In the genomic region with DNA sequence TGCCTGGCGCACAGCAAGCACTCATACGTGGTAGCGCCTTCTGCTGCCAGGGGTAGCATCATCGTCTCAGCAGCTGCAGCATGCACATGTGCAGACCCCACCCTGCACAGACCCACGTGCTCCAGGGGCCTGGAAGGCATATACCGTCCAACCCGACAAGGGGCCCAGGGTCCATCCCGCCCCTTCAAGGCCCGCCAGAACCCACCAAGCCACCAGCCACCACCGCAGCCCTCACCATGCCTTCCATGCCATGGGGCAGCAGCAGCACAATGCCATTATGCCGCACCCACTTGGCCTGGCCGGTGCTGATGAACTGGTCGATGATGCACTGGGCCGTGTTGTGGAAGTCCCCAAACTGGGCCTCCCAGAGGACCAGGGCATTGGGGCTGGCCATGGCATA, we compare ENCODE assay signal across 22 cellular contexts. TPM values are rescaled to one million over a fixed set of nuclear protein-coding genes. Genes with fewer than 3 reads are reported as not detected.
DNase-seq lines count a peak whose midpoint lies in the region; ATAC-seq and TF ChIP-seq lines count a peak whose summit lies in the region.
"Had no signal": no experiment of that assay in that cellular context is flagged by ENCODE, and none has a peak within 500 bp of the region (broad histone marks: within the 10 kb centered on the region; RNA-seq: fewer than 3 reads in every experiment).

No MANE protein-coding gene starts in this region.

- TF ChIP-seq CTCF in colonic mucosa (IDR thresholded peaks at IDR 0.05) (no peak), upper lobe of right lung (IDR thresholded peaks at IDR 0.05) (no peak)

- DNase-seq in activated naive CD8-positive, alpha-beta T cell treated with anti-CD3 and anti-CD28 coated beads, Interleukin-2, amount 10 ng/mL, durations not matched to agents 7 days and 5 days = no peak
- no peak for DNase-seq in activated naive CD8-positive, alpha-beta T cell treated with anti-CD3 and anti-CD28 coated beads for 36 hours
- peak; percentile 6 for DNase-seq in colonic mucosa
- peak; percentile 87 for DNase-seq in mesenteric fat pad (ENCODE audit: low spot score)
- peak; percentile 54 for DNase-seq in upper lobe of right lung
- no peak for DNase-seq in SIG-M5 treated with dmso at 0.1 percent for 504 hours (lab: John Stamatoyannopoulos, UW; ENCODE audit: unreplicated experiment)
- DNase-seq: BE2C, EL, GF-D8, HFFc6, MG63, NCI-H1694 treated with DMSO at 0.1 percent for 48 hours, NCI-H2081 treated with DMSO at 0.1 percent for 48 hours, NCI-H2171 treated with DMSO at 0.1 percent for 48 hours, NCI-H524 treated with DMSO at 0.1 percent for 48 hours, Right ventricle myocardium superior had no signal

- H3K9me3 Mint-ChIP-seq in activated naive CD8-positive, alpha-beta T cell treated with anti-CD3 and anti-CD28 coated beads, Interleukin-2, amount 10 ng/mL, durations not matched to agents 7 days and 5 days = no peaks in the 10 kb centered on the region
- H3K9me3 Mint-ChIP-seq in activated naive CD8-positive, alpha-beta T cell treated with anti-CD3 and anti-CD28 coated beads for 36 hours = no peaks in the 10 kb centered on the region
- H3K9me3 Mint-ChIP-seq: HFFc6 had no signal

- H3K4me3 Mint-ChIP-seq in activated naive CD8-positive, alpha-beta T cell treated with anti-CD3 and anti-CD28 coated beads, Interleukin-2, amount 10 ng/mL, durations not matched to agents 7 days and 5 days = no peak overlapping the region
- no peak overlapping the region for H3K4me3 Mint-ChIP-seq in activated naive CD8-positive, alpha-beta T cell treated with anti-CD3 and anti-CD28 coated beads for 36 hours
- H3K4me3 Mint-ChIP-seq: HFFc6 had no signal

- H3K27ac ChIP-seq in colonic mucosa = no peak overlapping the region
- no peak overlapping the region for H3K27ac ChIP-seq in upper lobe of right lung
- H3K27ac ChIP-seq: A549 had no signal

- H3K4me1 ChIP-seq in colonic mucosa (no peaks in the 10 kb centered on the region), upper lobe of right lung (no peaks in the 10 kb centered on the region)
- H3K4me1 ChIP-seq: A549, BE2C had no signal

- ATAC-seq in activated naive CD8-positive, alpha-beta T cell treated with anti-CD3 and anti-CD28 coated beads, Interleukin-2, amount 10 ng/mL, durations not matched to agents 7 days and 5 days (ENCODE audit: low read depth) = peak; percentile 10
- ATAC-seq in upper lobe of right lung = no peak
- no peak for ATAC-seq in GM19328 (IDR thresholded peaks at IDR 0.05; ENCODE audit: unreplicated experiment)
- ATAC-seq in HG03520 (IDR thresholded peaks at IDR 0.05; ENCODE audit: unreplicated experiment) = no peak

- intact Hi-C loops in colonic mucosa (cut with DNase I) (no loop called here), upper lobe of right lung (cut with DNase I) (no loop called here)

- H3K27ac Mint-ChIP-seq in activated naive CD8-positive, alpha-beta T cell treated with anti-CD3 and anti-CD28 coated beads, Interleukin-2, amount 10 ng/mL, durations not matched to agents 7 days and 5 days = no peak overlapping the region
- no peak overlapping the region for H3K27ac Mint-ChIP-seq in activated naive CD8-positive, alpha-beta T cell treated with anti-CD3 and anti-CD28 coated beads for 36 hours
- H3K27ac Mint-ChIP-seq: HFFc6 had no signal

- H3K27me3 ChIP-seq in colonic mucosa (no peaks in the 10 kb centered on the region), upper lobe of right lung (no peaks in the 10 kb centered on the region)
- H3K27me3 ChIP-seq: BE2C, MG63 had no signal

- H3K36me3 ChIP-seq in colonic mucosa (no peaks in the 10 kb centered on the region), upper lobe of right lung (no peaks in the 10 kb centered on the region)
- H3K36me3 ChIP-seq: MG63 had no signal

- H3K27me3 Mint-ChIP-seq in activated naive CD8-positive, alpha-beta T cell treated with anti-CD3 and anti-CD28 coated beads, Interleukin-2, amount 10 ng/mL, durations not matched to agents 7 days and 5 days = no peaks in the 10 kb centered on the region
- no peaks in the 10 kb centered on the region for H3K27me3 Mint-ChIP-seq in activated naive CD8-positive, alpha-beta T cell treated with anti-CD3 and anti-CD28 coated beads for 36 hours

- H3K4me1 Mint-ChIP-seq in activated naive CD8-positive, alpha-beta T cell treated with anti-CD3 and anti-CD28 coated beads, Interleukin-2, amount 10 ng/mL, durations not matched to agents 7 days and 5 days = no peaks in the 10 kb centered on the region
- no peaks in the 10 kb centered on the region for H3K4me1 Mint-ChIP-seq in activated naive CD8-positive, alpha-beta T cell treated with anti-CD3 and anti-CD28 coated beads for 36 hours

- H3K9me3 ChIP-seq in colonic mucosa = no peaks in the 10 kb centered on the region
- no peaks in the 10 kb centered on the region for H3K9me3 ChIP-seq in upper lobe of right lung
- H3K9me3 ChIP-seq: A549, BE2C, MG63 had no signal

- POLR2A ChIA-PET in activated naive CD8-positive, alpha-beta T cell treated with anti-CD3 and anti-CD28 coated beads, Interleukin-2, amount 10 ng/mL, durations not matched to agents 7 days and 5 days (lab: Charles Lee) = no interaction called here

- H3K36me3 Mint-ChIP-seq in activated naive CD8-positive, alpha-beta T cell treated with anti-CD3 and anti-CD28 coated beads, Interleukin-2, amount 10 ng/mL, durations not matched to agents 7 days and 5 days = no peaks in the 10 kb centered on the region
- H3K36me3 Mint-ChIP-seq in activated naive CD8-positive, alpha-beta T cell treated with anti-CD3 and anti-CD28 coated beads for 36 hours = no peaks in the 10 kb centered on the region

- no peak overlapping the region for H3K9ac ChIP-seq in colonic mucosa (ENCODE audit: low read depth in 2 of 2, low read length in 2 of 2)

- H3K4me3 ChIP-seq in colonic mucosa (no peak overlapping the region), upper lobe of right lung (no peak overlapping the region)
- H3K4me3 ChIP-seq: A549, K562, MG63 had no signal

RNA-seq across cellular contexts. Expression of a gene that starts 22.7 kb away (rescaled TPM):
- total RNA-seq in activated naive CD8-positive, alpha-beta T cell treated with anti-CD3 and anti-CD28 coated beads, Interleukin-2, amount 10 ng/mL, durations not matched to agents 7 days and 5 days = not detected
- 1 to 10 TPM in 1 of 2 experiments, under 1 TPM in 1; 0.46 to 1.1 TPM for total RNA-seq in activated naive CD8-positive, alpha-beta T cell treated with anti-CD3 and anti-CD28 coated beads for 36 hours
- total RNA-seq in colonic mucosa (1 to 10 TPM in 1 of 2 donors, under 1 TPM in 1; 0.79 to 3.2 TPM), mesenteric fat pad (not detected), upper lobe of right lung (0.69 TPM)

RNA-seq across cellular contexts. Expression of a gene that starts 60.0 kb away (rescaled TPM):
- total RNA-seq in activated naive CD8-positive, alpha-beta T cell treated with anti-CD3 and anti-CD28 coated beads, Interleukin-2, amount 10 ng/mL, durations not matched to agents 7 days and 5 days = not detected
- not detected for total RNA-seq in activated naive CD8-positive, alpha-beta T cell treated with anti-CD3 and anti-CD28 coated beads for 36 hours
- not detected for total RNA-seq in colonic mucosa
- not detected for total RNA-seq in mesenteric fat pad
- not detected for total RNA-seq in upper lobe of right lung
- total RNA-seq: H4, HFFc6, K562, LHCN-M2, Right ventricle myocardium superior had no signal

Comparison
In these comparisons a context has a peak if more than half of its experiments do, and no peak if none do; other contexts are left out.
1. DNase-seq: peak in colonic mucosa (single experiment), mesenteric fat pad (single experiment) and upper lobe of right lung (single experiment); none in activated naive CD8-positive, alpha-beta T cell treated with anti-CD3 and anti-CD28 coated beads, Interleukin-2, amount 10 ng/mL, durations not matched to agents 7 days and 5 days (single experiment), activated naive CD8-positive, alpha-beta T cell treated with anti-CD3 and anti-CD28 coated beads for 36 hours (single experiment) and SIG-M5 treated with dmso at 0.1 percent for 504 hours (single experiment).